Comparison of ENCODE assay signal across 10 cellular contexts in genomic region chr3:103794656-103795055, GRCh38.
DNase-seq lines count a peak whose midpoint lies in the region; ATAC-seq and TF ChIP-seq lines count a peak whose summit lies in the region.
"Had no signal": no experiment of that assay in that cellular context is flagged by ENCODE, and none has a peak within 500 bp of the region (broad histone marks: within the 10 kb centered on the region; RNA-seq: fewer than 3 reads in every experiment).

No MANE protein-coding gene starts in this region.

- no peak for DNase-seq in GM06990 (ENCODE audit: extremely low read depth, insufficient read length)
- DNase-seq in SK-N-SH, result no peak
- DNase-seq in medulla oblongata (ENCODE audit: extremely low spot score), result peak; percentile 27
- no peak for DNase-seq in heart left ventricle
- no peak for DNase-seq in SKM-1 treated with dmso at 0.1 percent for 144 hours (lab: John Stamatoyannopoulos, UW; ENCODE audit: unreplicated experiment)
- no peak for DNase-seq in NCI-H2227 treated with DMSO at 0.1 percent for 48 hours (lab: John Stamatoyannopoulos, UW)
- DNase-seq: activated B cell treated with CpG ODN at 0.5 μM for 24 hours, colonic mucosa had no signal

- peak; percentile 39; the same call in 1 of the 2 replicates for TF ChIP-seq RAD21 in SK-N-SH (IDR thresholded peaks at IDR 0.05; ENCODE audit: low read length)

- H3K4me3 ChIP-seq in GM06990 (replicated peaks; ENCODE audit: low read depth, low read length), result no peak overlapping the region
- H3K4me3 ChIP-seq in SK-N-SH (ENCODE audit: low read depth in 2 of 2, low read length in 1 of 2), result no peak overlapping the region
- no peak overlapping the region for H3K4me3 ChIP-seq in heart left ventricle
- H3K4me3 ChIP-seq: colonic mucosa had no signal

- intact Hi-C loops in heart left ventricle (cut with DNase I), result no loop called here

- H3K36me3 ChIP-seq in GM06990 (ENCODE audit: control insufficient read depth, insufficient read depth, low read length) (no peaks in the 10 kb centered on the region), SK-N-SH (replicated peaks in 1 of 2; ENCODE audit: control insufficient read depth in 1 of 2, insufficient read depth in 2 of 2, low read length in 1 of 2) (no peaks in the 10 kb centered on the region), heart left ventricle (no peaks in the 10 kb centered on the region)
- H3K36me3 ChIP-seq: colonic mucosa had no signal

- WGBS in SK-N-SH (ENCODE audit: low lambda C conversion rate), result 56% methylated on average over 3 of the region's 3 CpGs
- 19 to 31% (median 23%) methylated on average over 3 of the region's 3 CpGs for WGBS in heart left ventricle, 4 donors

- no peak for TF ChIP-seq POLR2A in heart left ventricle (IDR thresholded peaks at IDR 0.05)

- POLR2A ChIA-PET in SK-N-SH (lab: Yijun Ruan, JAX), result no interaction called here

- H3K4me1 ChIP-seq in SK-N-SH (ENCODE audit: control insufficient read depth in 1 of 2, insufficient read depth in 2 of 2, low read depth in 1 of 2, low read length in 1 of 2), result no peaks in the 10 kb centered on the region
- no peaks in the 10 kb centered on the region for H3K4me1 ChIP-seq in heart left ventricle
- H3K4me1 ChIP-seq: colonic mucosa had no signal

- no peaks in the 10 kb centered on the region for H3K9me2 ChIP-seq in SK-N-SH

- H3K79me2 ChIP-seq in SK-N-SH (ENCODE audit: insufficient read depth), result no peaks in the 10 kb centered on the region

- CTCF ChIA-PET in SK-N-SH (lab: Yijun Ruan, JAX), result interaction anchor here (0.7 kb wide), 1 partner anchor 12 kb away, joined by 3 read pairs; no protein-coding TSS in a partner anchor

- H3K27ac ChIP-seq in SK-N-SH (ENCODE audit: low read depth in 2 of 2, low read length in 1 of 2) (no peak overlapping the region; a peak in 1 of 4 replicates), heart left ventricle (no peak overlapping the region)
- H3K27ac ChIP-seq: colonic mucosa had no signal

- H3F3A ChIP-seq in SK-N-SH (replicated peaks; ENCODE audit: insufficient read depth), result no peaks in the 10 kb centered on the region

- no peak for TF ChIP-seq EP300 in SK-N-SH (IDR thresholded peaks at IDR 0.05; ENCODE audit: borderline replicate concordance in 1 of 2, low read depth in 1 of 2, low read length in 1 of 2)

- TF ChIP-seq CTCF in GM06990 (IDR thresholded peaks at IDR 0.05; ENCODE audit: insufficient read depth, low read length, poor library complexity, severe bottlenecking), result peak; percentile 30
- TF ChIP-seq CTCF in SK-N-SH (IDR thresholded peaks at IDR 0.05), result peak; percentile 28; the same call in 1 of the 2 replicates
- TF ChIP-seq CTCF in heart left ventricle (IDR thresholded peaks at IDR 0.05), result no peak

- ATAC-seq in HG03442 (IDR thresholded peaks at IDR 0.05; ENCODE audit: unreplicated experiment) (peak; percentile 55), heart left ventricle (no peak), GM21360 (IDR thresholded peaks at IDR 0.05; ENCODE audit: unreplicated experiment) (no peak)

- no peak overlapping the region for H3K9ac ChIP-seq in SK-N-SH

- no peaks in the 10 kb centered on the region for H3K27me3 ChIP-seq in GM06990 (replicated peaks; ENCODE audit: control insufficient read depth, insufficient read depth, low read length)
- no peaks in the 10 kb centered on the region for H3K27me3 ChIP-seq in SK-N-SH (ENCODE audit: insufficient read depth)
- H3K27me3 ChIP-seq in heart left ventricle, result no peaks in the 10 kb centered on the region
- H3K27me3 ChIP-seq: colonic mucosa had no signal

- no peaks in the 10 kb centered on the region for H4K20me1 ChIP-seq in SK-N-SH (ENCODE audit: insufficient read depth)

- H3K9me3 ChIP-seq in SK-N-SH, result no peaks in the 10 kb centered on the region
- H3K9me3 ChIP-seq in heart left ventricle, result peaks cover 0 to 7% (median 0%) of the 10 kb centered on the region in 12 donors
- H3K9me3 ChIP-seq: colonic mucosa had no signal

- no peak overlapping the region for H3K4me2 ChIP-seq in SK-N-SH

- no peak overlapping the region for H2AFZ ChIP-seq in SK-N-SH (ENCODE audit: low read depth)

TF ChIP-seq in SK-N-SH, 30 proteins besides CTCF, POLR2A, EP300 and RAD21:
- no peak for TF ChIP-seq NFIC (IDR thresholded peaks at IDR 0.05; ENCODE audit: borderline replicate concordance)
- TF ChIP-seq SIN3A (IDR thresholded peaks at IDR 0.05; ENCODE audit: borderline replicate concordance, low read depth, low read length), result no peak
- no peak for TF ChIP-seq ELF1 (IDR thresholded peaks at IDR 0.05)
- no peak for TF ChIP-seq MAX (IDR thresholded peaks at IDR 0.05; ENCODE audit: low read depth)
- no peak for TF ChIP-seq POLR2AphosphoS5 (IDR thresholded peaks at IDR 0.05; ENCODE audit: low read depth, low read length)
- TF ChIP-seq MXI1 (IDR thresholded peaks at IDR 0.05; ENCODE audit: low read depth, low read length), result no peak
- TF ChIP-seq TCF12 (IDR thresholded peaks at IDR 0.05), result no peak
- no peak for TF ChIP-seq GATA2 (CRISPR knock-in tag; IDR thresholded peaks at IDR 0.05)

Comparison
In these comparisons a context has a peak if more than half of its experiments do, and no peak if none do; other contexts are left out.
1. CTCF ChIP-seq: peak in GM06990 (single experiment) and SK-N-SH (single experiment); none in heart left ventricle (0 of 12).